In the genomic region with DNA sequence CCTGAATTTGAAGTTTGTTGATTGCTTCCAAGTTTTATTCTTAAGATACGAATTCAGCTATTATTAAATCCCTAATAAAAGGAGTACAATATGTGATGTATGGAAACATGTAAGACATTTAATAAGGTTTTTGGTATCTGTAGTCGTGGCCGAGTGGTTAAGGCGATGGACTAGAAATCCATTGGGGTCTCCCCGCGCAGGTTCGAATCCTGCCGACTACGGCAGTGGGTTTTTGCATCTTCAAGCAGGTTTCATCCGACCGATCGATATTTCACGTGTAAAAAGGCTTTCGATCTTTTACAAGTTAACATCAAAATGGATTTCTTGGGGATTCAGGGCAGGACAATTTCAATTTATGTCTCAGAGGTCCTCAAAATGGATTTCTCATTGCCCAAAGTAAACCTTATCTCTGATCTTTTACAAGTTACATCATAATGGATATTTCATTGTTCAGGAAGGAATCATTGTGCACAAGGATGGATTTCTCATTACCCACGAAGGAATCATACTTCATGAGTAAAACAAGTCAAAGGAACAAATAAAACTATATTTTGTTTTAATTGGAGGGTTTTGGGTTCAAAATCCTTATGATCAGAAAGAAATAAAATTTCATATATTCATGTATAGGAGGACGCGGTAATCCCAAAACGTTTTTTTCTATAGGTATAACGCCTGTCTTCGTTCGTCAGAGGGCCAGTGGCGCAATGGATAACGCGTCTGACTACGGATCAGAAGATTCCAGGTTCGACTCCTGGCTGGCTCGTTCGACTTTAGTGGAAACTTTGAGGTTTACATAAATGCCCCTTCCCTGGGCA, we compare ENCODE assay signal across 1 cellular context.
TF ChIP-seq lines count a peak whose summit lies in the region.

No MANE protein-coding gene starts in this region.

TF ChIP-seq in HepG2, 621 proteins besides CTCF, POLR2A, EP300 and RAD21 (continued from another document and continues in another):
- TF ChIP-seq, protein P1, sequence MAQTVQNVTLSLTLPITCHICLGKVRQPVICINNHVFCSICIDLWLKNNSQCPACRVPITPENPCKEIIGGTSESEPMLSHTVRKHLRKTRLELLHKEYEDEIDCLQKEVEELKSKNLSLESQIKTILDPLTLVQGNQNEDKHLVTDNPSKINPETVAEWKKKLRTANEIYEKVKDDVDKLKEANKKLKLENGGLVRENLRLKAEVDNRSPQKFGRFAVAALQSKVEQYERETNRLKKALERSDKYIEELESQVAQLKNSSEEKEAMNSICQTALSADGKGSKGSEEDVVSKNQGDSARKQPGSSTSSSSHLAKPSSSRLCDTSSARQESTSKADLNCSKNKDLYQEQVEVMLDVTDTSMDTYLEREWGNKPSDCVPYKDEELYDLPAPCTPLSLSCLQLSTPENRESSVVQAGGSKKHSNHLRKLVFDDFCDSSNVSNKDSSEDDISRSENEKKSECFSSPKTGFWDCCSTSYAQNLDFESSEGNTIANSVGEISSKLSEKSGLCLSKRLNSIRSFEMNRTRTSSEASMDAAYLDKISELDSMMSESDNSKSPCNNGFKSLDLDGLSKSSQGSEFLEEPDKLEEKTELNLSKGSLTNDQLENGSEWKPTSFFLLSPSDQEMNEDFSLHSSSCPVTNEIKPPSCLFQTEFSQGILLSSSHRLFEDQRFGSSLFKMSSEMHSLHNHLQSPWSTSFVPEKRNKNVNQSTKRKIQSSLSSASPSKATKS (CRISPR knock-in tag; IDR thresholded peaks at IDR 0.05) = 0 out of 2 replicates have a peak, but pooled peaks have one; percentile 29
- TF ChIP-seq ZBTB21 (CRISPR knock-in tag; IDR thresholded peaks at IDR 0.05) = peak; percentile 52; the same call in 1 of the 2 replicates
- TF ChIP-seq HOXD1 (CRISPR knock-in tag; IDR thresholded peaks at IDR 0.05) = peak; percentile 63; the same call in 1 of the 2 replicates
- TF ChIP-seq SYNCRIP (IDR thresholded peaks at IDR 0.05; ENCODE audit: insufficient read depth, low read depth, low read length) = no peak
- TF ChIP-seq ZNF564 (CRISPR knock-in tag; IDR thresholded peaks at IDR 0.05) = 0 out of 2 replicates have a peak, but pooled peaks have one; percentile 24
- TF ChIP-seq MYPOP (CRISPR knock-in tag; IDR thresholded peaks at IDR 0.05) = peak; percentile 35; the same call in 1 of the 2 replicates
- TF ChIP-seq KDM5A (IDR thresholded peaks at IDR 0.05; ENCODE audit: borderline replicate concordance, low read length) = peak; percentile 80; the same call in 1 of the 2 replicates
- peak; percentile 73 for TF ChIP-seq CEBPB (IDR thresholded peaks at IDR 0.05; ENCODE audit: borderline replicate concordance, low read depth, low read length)
- TF ChIP-seq ASH2L (IDR thresholded peaks at IDR 0.05; ENCODE audit: insufficient read length, low read depth, low read length) = peak; percentile 90
- peak; percentile 70; the same call in 1 of the 2 replicates for TF ChIP-seq NCOR1 (IDR thresholded peaks at IDR 0.05; ENCODE audit: borderline replicate concordance, low read length)
- TF ChIP-seq ZNF644 (CRISPR knock-in tag; IDR thresholded peaks at IDR 0.05; ENCODE audit: low read depth) = 0 out of 2 replicates have a peak, but pooled peaks have one; percentile 28
- TF ChIP-seq NR2F6 (IDR thresholded peaks at IDR 0.05) = no peak; the same call in 1 of the 2 replicates
- TF ChIP-seq NR2F6 (CRISPR knock-in tag; IDR thresholded peaks at IDR 0.05) = peak; percentile 35; the same call in 1 of the 2 replicates
- no peak for TF ChIP-seq ZNF264 (CRISPR knock-in tag; IDR thresholded peaks at IDR 0.05)
- TF ChIP-seq MED1 (CRISPR knock-in tag; IDR thresholded peaks at IDR 0.05) = peak; percentile 66; the same call in 1 of the 2 replicates
- peak; percentile 71; the same call in 1 of the 2 replicates for TF ChIP-seq ZNF556 (CRISPR knock-in tag; IDR thresholded peaks at IDR 0.05; ENCODE audit: borderline replicate concordance)
- TF ChIP-seq PHF21A (CRISPR knock-in tag; IDR thresholded peaks at IDR 0.05) = peak; percentile 54; the same call in 1 of the 2 replicates
- TF ChIP-seq HMGXB4 (CRISPR knock-in tag; IDR thresholded peaks at IDR 0.05; ENCODE audit: borderline replicate concordance in 1 of 2, low read depth in 1 of 2) = peak; percentile 98 to 99
- TF ChIP-seq KDM2A (CRISPR knock-in tag; IDR thresholded peaks at IDR 0.05; ENCODE audit: borderline replicate concordance, low read depth) = peak; percentile 61
- TF ChIP-seq RARG (CRISPR knock-in tag; IDR thresholded peaks at IDR 0.05; ENCODE audit: low read depth) = no peak
- TF ChIP-seq ZNF501 (CRISPR knock-in tag; IDR thresholded peaks at IDR 0.05) = peak; percentile 72
- TF ChIP-seq ZNF709 (CRISPR knock-in tag; IDR thresholded peaks at IDR 0.05) = no peak
- TF ChIP-seq ZNF775 (CRISPR knock-in tag; IDR thresholded peaks at IDR 0.05; ENCODE audit: borderline replicate concordance) = no peak; the same call in 1 of the 2 replicates
- TF ChIP-seq ZNF557 (CRISPR knock-in tag; IDR thresholded peaks at IDR 0.05) = 0 out of 2 replicates have a peak, but pooled peaks have one; percentile 76
- TF ChIP-seq ZNF777 (CRISPR knock-in tag; IDR thresholded peaks at IDR 0.05) = no peak; the same call in 1 of the 2 replicates
- TF ChIP-seq MED13 (CRISPR knock-in tag; IDR thresholded peaks at IDR 0.05) = 0 out of 2 replicates have a peak, but pooled peaks have one; percentile 18
- TF ChIP-seq SAP130 (CRISPR knock-in tag; IDR thresholded peaks at IDR 0.05; ENCODE audit: low read depth) = peak; percentile 40; the same call in 1 of the 2 replicates
- TF ChIP-seq ZNF790 (CRISPR knock-in tag; IDR thresholded peaks at IDR 0.05; ENCODE audit: borderline replicate concordance) = peak; percentile 66; the same call in 1 of the 2 replicates
- peak; percentile 90 for TF ChIP-seq RBM22 (optimal IDR thresholded peaks at IDR 0.05; ENCODE audit: low read length)
- peak; percentile 22; the same call in 1 of the 2 replicates for TF ChIP-seq RFX3 (CRISPR knock-in tag; IDR thresholded peaks at IDR 0.05)
- peak; percentile 77; the same call in 1 of the 2 replicates for TF ChIP-seq RFXANK (CRISPR knock-in tag; IDR thresholded peaks at IDR 0.05)
- TF ChIP-seq ZNF12 (CRISPR knock-in tag; IDR thresholded peaks at IDR 0.05) = peak; percentile 46; the same call in 1 of the 2 replicates
- peak; percentile 49; the same call in 1 of the 2 replicates for TF ChIP-seq ARID4A (CRISPR knock-in tag; IDR thresholded peaks at IDR 0.05; ENCODE audit: borderline replicate concordance)
- no peak for TF ChIP-seq SOX6 (IDR thresholded peaks at IDR 0.05)
- peak; percentile 72; the same call in 1 of the 2 replicates for TF ChIP-seq SOX6 (CRISPR knock-in tag; IDR thresholded peaks at IDR 0.05)
- peak; percentile 29; the same call in 1 of the 2 replicates for TF ChIP-seq SP5 (CRISPR knock-in tag; IDR thresholded peaks at IDR 0.05; ENCODE audit: borderline replicate concordance, low read depth)
- no peak for TF ChIP-seq FIP1L1 (IDR thresholded peaks at IDR 0.05; ENCODE audit: borderline replicate concordance, insufficient read depth, low read depth, low read length)
- TF ChIP-seq ZFAT (CRISPR knock-in tag; conservative IDR thresholded peaks at IDR 0.05) = 0 out of 2 replicates have a peak, but pooled peaks have one; percentile 19
- peak; percentile 49 for TF ChIP-seq HOXA3 (CRISPR knock-in tag; IDR thresholded peaks at IDR 0.05)
- TF ChIP-seq KAT7 (CRISPR knock-in tag; IDR thresholded peaks at IDR 0.05; ENCODE audit: borderline replicate concordance) = peak; percentile 78; the same call in 1 of the 2 replicates
- peak; percentile 55 for TF ChIP-seq FOSL2 (CRISPR knock-in tag; IDR thresholded peaks at IDR 0.05)
- no peak for TF ChIP-seq ZMYM4 (CRISPR knock-in tag; IDR thresholded peaks at IDR 0.05)
- peak; percentile 82; the same call in 1 of the 2 replicates for TF ChIP-seq EHMT2 (IDR thresholded peaks at IDR 0.05; ENCODE audit: borderline replicate concordance, low read depth, low read length)
- TF ChIP-seq ZNF367 (CRISPR knock-in tag; IDR thresholded peaks at IDR 0.05; ENCODE audit: borderline replicate concordance) = 0 out of 2 replicates have a peak, but pooled peaks have one; percentile 36
- TF ChIP-seq STAT5B (CRISPR knock-in tag; IDR thresholded peaks at IDR 0.05) = 0 out of 2 replicates have a peak, but pooled peaks have one; percentile 57
- no peak for TF ChIP-seq ZNF749 (CRISPR knock-in tag; IDR thresholded peaks at IDR 0.05; ENCODE audit: borderline replicate concordance)
- TF ChIP-seq ELF4 (CRISPR knock-in tag; IDR thresholded peaks at IDR 0.05; ENCODE audit: borderline replicate concordance) = no peak
- 0 out of 2 replicates have a peak, but pooled peaks have one; percentile 33 for TF ChIP-seq ARNT2 (CRISPR knock-in tag; IDR thresholded peaks at IDR 0.05; ENCODE audit: low read depth)
- TF ChIP-seq, protein P2, sequence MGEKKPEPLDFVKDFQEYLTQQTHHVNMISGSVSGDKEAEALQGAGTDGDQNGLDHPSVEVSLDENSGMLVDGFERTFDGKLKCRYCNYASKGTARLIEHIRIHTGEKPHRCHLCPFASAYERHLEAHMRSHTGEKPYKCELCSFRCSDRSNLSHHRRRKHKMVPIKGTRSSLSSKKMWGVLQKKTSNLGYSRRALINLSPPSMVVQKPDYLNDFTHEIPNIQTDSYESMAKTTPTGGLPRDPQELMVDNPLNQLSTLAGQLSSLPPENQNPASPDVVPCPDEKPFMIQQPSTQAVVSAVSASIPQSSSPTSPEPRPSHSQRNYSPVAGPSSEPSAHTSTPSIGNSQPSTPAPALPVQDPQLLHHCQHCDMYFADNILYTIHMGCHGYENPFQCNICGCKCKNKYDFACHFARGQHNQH (CRISPR knock-in tag; IDR thresholded peaks at IDR 0.05) = peak; percentile 79
- TF ChIP-seq MBNL3 (CRISPR knock-in tag; conservative IDR thresholded peaks at IDR 0.05) = 0 out of 2 replicates have a peak, but pooled peaks have one; percentile 26
- TF ChIP-seq, protein P3, sequence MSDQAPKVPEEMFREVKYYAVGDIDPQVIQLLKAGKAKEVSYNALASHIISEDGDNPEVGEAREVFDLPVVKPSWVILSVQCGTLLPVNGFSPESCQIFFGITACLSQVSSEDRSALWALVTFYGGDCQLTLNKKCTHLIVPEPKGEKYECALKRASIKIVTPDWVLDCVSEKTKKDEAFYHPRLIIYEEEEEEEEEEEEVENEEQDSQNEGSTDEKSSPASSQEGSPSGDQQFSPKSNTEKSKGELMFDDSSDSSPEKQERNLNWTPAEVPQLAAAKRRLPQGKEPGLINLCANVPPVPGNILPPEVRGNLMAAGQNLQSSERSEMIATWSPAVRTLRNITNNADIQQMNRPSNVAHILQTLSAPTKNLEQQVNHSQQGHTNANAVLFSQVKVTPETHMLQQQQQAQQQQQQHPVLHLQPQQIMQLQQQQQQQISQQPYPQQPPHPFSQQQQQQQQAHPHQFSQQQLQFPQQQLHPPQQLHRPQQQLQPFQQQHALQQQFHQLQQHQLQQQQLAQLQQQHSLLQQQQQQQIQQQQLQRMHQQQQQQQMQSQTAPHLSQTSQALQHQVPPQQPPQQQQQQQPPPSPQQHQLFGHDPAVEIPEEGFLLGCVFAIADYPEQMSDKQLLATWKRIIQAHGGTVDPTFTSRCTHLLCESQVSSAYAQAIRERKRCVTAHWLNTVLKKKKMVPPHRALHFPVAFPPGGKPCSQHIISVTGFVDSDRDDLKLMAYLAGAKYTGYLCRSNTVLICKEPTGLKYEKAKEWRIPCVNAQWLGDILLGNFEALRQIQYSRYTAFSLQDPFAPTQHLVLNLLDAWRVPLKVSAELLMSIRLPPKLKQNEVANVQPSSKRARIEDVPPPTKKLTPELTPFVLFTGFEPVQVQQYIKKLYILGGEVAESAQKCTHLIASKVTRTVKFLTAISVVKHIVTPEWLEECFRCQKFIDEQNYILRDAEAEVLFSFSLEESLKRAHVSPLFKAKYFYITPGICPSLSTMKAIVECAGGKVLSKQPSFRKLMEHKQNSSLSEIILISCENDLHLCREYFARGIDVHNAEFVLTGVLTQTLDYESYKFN (CRISPR knock-in tag; conservative IDR thresholded peaks at IDR 0.05) = peak; percentile 37; the same call in 1 of the 2 replicates
